ENCODE assay signal across 17 cellular contexts in the genomic region with DNA sequence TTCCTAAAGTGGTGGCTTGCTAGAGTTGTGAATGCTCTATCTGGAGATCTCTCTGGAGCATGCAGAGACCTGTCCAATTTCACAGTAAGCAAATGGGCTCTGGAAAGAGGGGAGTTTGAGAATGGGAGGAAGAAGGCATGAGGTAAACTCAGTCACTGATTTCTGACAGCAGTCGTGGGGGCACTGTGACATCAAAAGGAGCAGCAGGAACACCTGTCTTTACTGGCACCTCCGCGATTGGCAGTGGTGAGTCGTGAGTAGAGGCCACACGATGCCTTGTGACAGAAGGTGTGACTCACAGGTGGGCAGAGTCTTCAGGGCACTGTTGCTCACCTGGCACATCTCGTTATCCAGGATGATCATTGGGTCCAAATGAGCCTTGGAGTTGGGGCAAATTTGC. TPM values are rescaled to one million over a fixed set of nuclear protein-coding genes. Genes with fewer than 3 reads are reported as not detected.
"Had no signal": no experiment of that assay in that cellular context is flagged by ENCODE, and none has a peak within 500 bp of the region (broad histone marks: within the 10 kb centered on the region; RNA-seq: fewer than 3 reads in every experiment).

No MANE protein-coding gene starts in this region.

- H3K9me3 Mint-ChIP-seq: activated naive CD8-positive, alpha-beta T cell treated with anti-CD3 and anti-CD28 coated beads, Interleukin-2, amount 10 ng/mL, durations not matched to agents 7 days and 5 days; activated T-helper 1 cell treated with anti-CD3 and anti-CD28 coated beads, Interleukin-12 subunit alpha, Interleukin-12 subunit beta, Interleukin-2, Interleukin-4 antibody, amounts not matched to agents 30 ng/mL and 10 ng/mL and 1 ng/mL, durations not matched to agents 14 hours and 24 hours and 36 hours; naive B cell; stimulated activated naive CD8-positive, alpha-beta T cell treated with anti-CD3 and anti-CD28 coated beads, Interleukin-15, Interleukin-2, amounts not matched to agents 100 ng/mL and 50 ng/mL, for 24 hours; T-cell had no signal

- H3K4me1 Mint-ChIP-seq: activated naive CD8-positive, alpha-beta T cell treated with anti-CD3 and anti-CD28 coated beads, Interleukin-2, amount 10 ng/mL, durations not matched to agents 7 days and 5 days; naive B cell; T-cell had no signal

- H3K4me1 ChIP-seq: parathyroid adenoma had no signal

- H3K9me3 ChIP-seq: thoracic aorta, uterus had no signal

- DNase-seq: activated CD4-positive, alpha-beta T cell treated with anti-CD3 and anti-CD28 coated beads, Interleukin-2, amount 50 U/mL, for 1 hour; activated naive CD4-positive, alpha-beta T cell; activated naive CD8-positive, alpha-beta T cell treated with anti-CD3 and anti-CD28 coated beads, Interleukin-2, amount 10 ng/mL, durations not matched to agents 7 days and 5 days; brain microvascular endothelial cell; cerebellar nuclear complex; naive B cell; T-cell; T-helper 9 cell; uterus had no signal

- H3K4me3 ChIP-seq: lung, skin epidermis, thoracic aorta, uterus had no signal

- H3K36me3 Mint-ChIP-seq: activated naive CD8-positive, alpha-beta T cell treated with anti-CD3 and anti-CD28 coated beads, Interleukin-2, amount 10 ng/mL, durations not matched to agents 7 days and 5 days; naive B cell; T-cell had no signal

- H3K36me3 ChIP-seq: brain microvascular endothelial cell, thoracic aorta, uterus had no signal

- H3K27me3 Mint-ChIP-seq: dendritic cell treated with granulocyte-macrophage colony-stimulating factor and Interleukin-4, amounts not matched to agents 40 ng/mL and 50 ng/mL, for 4 days; naive B cell; stimulated activated naive CD8-positive, alpha-beta T cell treated with anti-CD3 and anti-CD28 coated beads, Interleukin-15, Interleukin-2, amounts not matched to agents 100 ng/mL and 50 ng/mL, for 24 hours; T-cell had no signal

- H3K27ac Mint-ChIP-seq: activated naive CD8-positive, alpha-beta T cell treated with anti-CD3 and anti-CD28 coated beads, Interleukin-2, amount 10 ng/mL, durations not matched to agents 7 days and 5 days; activated T-helper 1 cell treated with anti-CD3 and anti-CD28 coated beads, Interleukin-12 subunit alpha, Interleukin-12 subunit beta, Interleukin-2, Interleukin-4 antibody, amounts not matched to agents 30 ng/mL and 10 ng/mL and 1 ng/mL, durations not matched to agents 14 hours and 24 hours and 36 hours; dendritic cell treated with granulocyte-macrophage colony-stimulating factor and Interleukin-4, amounts not matched to agents 40 ng/mL and 50 ng/mL, for 4 days; naive B cell; stimulated activated naive CD8-positive, alpha-beta T cell treated with anti-CD3 and anti-CD28 coated beads, Interleukin-15, Interleukin-2, amounts not matched to agents 100 ng/mL and 50 ng/mL, for 24 hours; T-cell had no signal

- H3K4me3 Mint-ChIP-seq: activated naive CD8-positive, alpha-beta T cell treated with anti-CD3 and anti-CD28 coated beads, Interleukin-2, amount 10 ng/mL, durations not matched to agents 7 days and 5 days; activated T-helper 1 cell treated with anti-CD3 and anti-CD28 coated beads, Interleukin-12 subunit alpha, Interleukin-12 subunit beta, Interleukin-2, Interleukin-4 antibody, amounts not matched to agents 30 ng/mL and 10 ng/mL and 1 ng/mL, durations not matched to agents 14 hours and 24 hours and 36 hours; dendritic cell treated with granulocyte-macrophage colony-stimulating factor and Interleukin-4, amounts not matched to agents 40 ng/mL and 50 ng/mL, for 4 days; naive B cell; stimulated activated naive CD8-positive, alpha-beta T cell treated with anti-CD3 and anti-CD28 coated beads, Interleukin-15, Interleukin-2, amounts not matched to agents 100 ng/mL and 50 ng/mL, for 24 hours; T-cell had no signal

- H3K27ac ChIP-seq: brain microvascular endothelial cell, parathyroid adenoma, skin epidermis, thoracic aorta had no signal

- H3K27me3 ChIP-seq: brain microvascular endothelial cell, uterus had no signal

- ATAC-seq: T-cell had no signal

RNA-seq across cellular contexts. Expression of a gene that starts 38.8 kb away (rescaled TPM):
- total RNA-seq: activated CD8-positive, alpha-beta memory T cell treated with anti-CD3 and anti-CD28 coated beads for 36 hours; activated naive CD8-positive, alpha-beta T cell treated with anti-CD3 and anti-CD28 coated beads, Interleukin-2, amount 10 ng/mL, durations not matched to agents 7 days and 5 days; activated T-helper 1 cell treated with anti-CD3 and anti-CD28 coated beads, Interleukin-12 subunit alpha, Interleukin-12 subunit beta, Interleukin-2, Interleukin-4 antibody, amounts not matched to agents 30 ng/mL and 10 ng/mL and 1 ng/mL, durations not matched to agents 14 hours and 24 hours and 36 hours had no signal
